ENCODE assay signal across 1 cellular context in genomic region chr11:66050581-66051231, GRCh38.
TF ChIP-seq lines count a peak whose summit lies in the region.

No MANE protein-coding gene starts in this region.

TF ChIP-seq in HCT116, 20 proteins besides CTCF, POLR2A, EP300 and RAD21 (continued from another document):
- TF ChIP-seq ZBTB33 (IDR thresholded peaks at IDR 0.05; ENCODE audit: extremely low read depth, insufficient replicate concordance, low read length): no peak
- no peak for TF ChIP-seq EZH2phosphoT487 (IDR thresholded peaks at IDR 0.05; ENCODE audit: borderline replicate concordance)
- no peak for TF ChIP-seq REST (IDR thresholded peaks at IDR 0.05; ENCODE audit: low read depth)
- TF ChIP-seq, protein P1, sequence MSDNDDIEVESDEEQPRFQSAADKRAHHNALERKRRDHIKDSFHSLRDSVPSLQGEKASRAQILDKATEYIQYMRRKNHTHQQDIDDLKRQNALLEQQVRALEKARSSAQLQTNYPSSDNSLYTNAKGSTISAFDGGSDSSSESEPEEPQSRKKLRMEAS (IDR thresholded peaks at IDR 0.05): no peak
- TF ChIP-seq JUND (IDR thresholded peaks at IDR 0.05): no peak
